Comparison of ENCODE assay signal across 8 cellular contexts in genomic region chr1:33472349-33472980, GRCh38. TPM values are rescaled to one million over a fixed set of nuclear protein-coding genes. Genes with fewer than 3 reads are reported as not detected.
DNase-seq lines count a peak whose midpoint lies in the region; ATAC-seq lines count a peak whose summit lies in the region.

ZSCAN20 (plus strand) TSS chr1:33472645; CDS start chr1:33479289, 6,644 bp downstream.

- peak within 1 kb of the TSS in 1 of 2 experiments; percentile 54 for H3K18ac ChIP-seq in mesenchymal stem cell (ENCODE audit: low read depth in 1 of 2, low read length in 2 of 2)

- 2% methylated on average over 37 of the region's 37 CpGs for WGBS in mesenchymal stem cell

- no peak within 1 kb of the TSS for H2BK12ac ChIP-seq in mesenchymal stem cell (ENCODE audit: low read length in 2 of 2)

- peaks cover 4% of the 10 kb centered on the region for H3K4me1 ChIP-seq in endocrine pancreas (ENCODE audit: control insufficient read depth, insufficient read depth, low read length)
- H3K4me1 ChIP-seq in mesenchymal stem cell (ENCODE audit: control insufficient read depth, insufficient read depth, low read depth, low read length) = peaks cover 15% of the 10 kb centered on the region

- H4K8ac ChIP-seq in mesenchymal stem cell (ENCODE audit: low read length) = peak within 1 kb of the TSS; percentile 91

- peak within 1 kb of the TSS; percentile 42 to 81 for H3K4ac ChIP-seq in mesenchymal stem cell (ENCODE audit: low read depth in 1 of 2, low read length in 2 of 2)

- peak within 1 kb of the TSS in 1 of 2 experiments; percentile 19 for H3K14ac ChIP-seq in mesenchymal stem cell (ENCODE audit: low read length in 2 of 2)

- H2AFZ ChIP-seq in mesenchymal stem cell (ENCODE audit: low read depth, low read length) = peak within 1 kb of the TSS; percentile 66

- H3K79me1 ChIP-seq in mesenchymal stem cell (replicated peaks; ENCODE audit: low read length, poor library complexity, severe bottlenecking) = peaks cover 24% of the 10 kb centered on the region

- H3K27ac ChIP-seq in mesenchymal stem cell (ENCODE audit: low read length, poor library complexity, severe bottlenecking) = peak within 1 kb of the TSS; percentile 9

- H2BK5ac ChIP-seq in mesenchymal stem cell (ENCODE audit: low read depth, low read length, poor library complexity, severe bottlenecking) = no peak within 1 kb of the TSS

- H2AK5ac ChIP-seq in mesenchymal stem cell (ENCODE audit: low read length, severe bottlenecking) = no peak within 1 kb of the TSS

- DNase-seq in COLO829 (ENCODE audit: low spot score) (peak; percentile 97), HT1080 (ENCODE audit: low read depth) (peak; percentile 100), NOMO-1 treated with DMSO at 0.1 percent for 48 hours (lab: John Stamatoyannopoulos, UW; ENCODE audit: unreplicated experiment) (peak; percentile 97), mesenchymal stem cell (peak; percentile 99)
- DNase-seq in activated CD8-positive, alpha-beta memory T cell treated with anti-CD3 and anti-CD28 coated beads, Interleukin-2, amount 10 ng/mL, durations not matched to agents 7 days and 5 days = peak; percentile 93
- peak; percentile 82 for DNase-seq in stimulated activated CD8-positive, alpha-beta memory T cell treated with anti-CD3 and anti-CD28 coated beads, Interleukin-12 subunit alpha, Interleukin-12 subunit beta, amount 100 ng/mL, for 24 hours (ENCODE audit: extremely low read depth)

- ATAC-seq in GM21367 (IDR thresholded peaks at IDR 0.05; ENCODE audit: unreplicated experiment) = peak; percentile 91
- peak; percentile 98 for ATAC-seq in activated CD8-positive, alpha-beta memory T cell treated with anti-CD3 and anti-CD28 coated beads, Interleukin-2, amount 10 ng/mL, durations not matched to agents 7 days and 5 days

- H3K36me3 ChIP-seq in endocrine pancreas (ENCODE audit: control insufficient read depth, insufficient read depth, low read length) (no peaks in the 10 kb centered on the region), mesenchymal stem cell (ENCODE audit: control insufficient read depth in 1 of 2, insufficient read depth in 2 of 2, low read depth in 1 of 2, low read length in 2 of 2) (no peaks in the 10 kb centered on the region)

- H2BK15ac ChIP-seq in mesenchymal stem cell (ENCODE audit: low read depth, poor library complexity, severe bottlenecking) = no peak within 1 kb of the TSS

- H3K27me3 Mint-ChIP-seq in activated CD8-positive, alpha-beta memory T cell treated with anti-CD3 and anti-CD28 coated beads, Interleukin-2, amount 10 ng/mL, durations not matched to agents 7 days and 5 days = no peaks in the 10 kb centered on the region

- peak within 1 kb of the TSS; percentile 60 for H3K4me2 ChIP-seq in mesenchymal stem cell (ENCODE audit: low read length, poor library complexity, severe bottlenecking)

- H4K91ac ChIP-seq in mesenchymal stem cell (ENCODE audit: low read length) = peak within 1 kb of the TSS; percentile 23

- H3K4me3 Mint-ChIP-seq in activated CD8-positive, alpha-beta memory T cell treated with anti-CD3 and anti-CD28 coated beads, Interleukin-2, amount 10 ng/mL, durations not matched to agents 7 days and 5 days = peak within 1 kb of the TSS; percentile 75

- no peak within 1 kb of the TSS for H3K23ac ChIP-seq in mesenchymal stem cell (ENCODE audit: low read length in 2 of 2)

- peaks cover 33% of the 10 kb centered on the region for H3K4me1 Mint-ChIP-seq in activated CD8-positive, alpha-beta memory T cell treated with anti-CD3 and anti-CD28 coated beads, Interleukin-2, amount 10 ng/mL, durations not matched to agents 7 days and 5 days

- H3K4me3 ChIP-seq in endocrine pancreas (ENCODE audit: control insufficient read depth, insufficient read depth, low read length) (peak within 1 kb of the TSS; percentile 66), mesenchymal stem cell (ENCODE audit: insufficient read depth in 1 of 2, low read depth in 1 of 2, low read length in 2 of 2) (peak within 1 kb of the TSS; percentile 63 to 91)

- H3K36me3 Mint-ChIP-seq in activated CD8-positive, alpha-beta memory T cell treated with anti-CD3 and anti-CD28 coated beads, Interleukin-2, amount 10 ng/mL, durations not matched to agents 7 days and 5 days = no peaks in the 10 kb centered on the region

- no peak within 1 kb of the TSS for H2BK120ac ChIP-seq in mesenchymal stem cell (ENCODE audit: low read depth, low read length)

- H3K9me3 Mint-ChIP-seq in activated CD8-positive, alpha-beta memory T cell treated with anti-CD3 and anti-CD28 coated beads, Interleukin-2, amount 10 ng/mL, durations not matched to agents 7 days and 5 days (ENCODE audit: low read depth) = no peaks in the 10 kb centered on the region

- peak within 1 kb of the TSS; percentile 72 for H3K27ac Mint-ChIP-seq in activated CD8-positive, alpha-beta memory T cell treated with anti-CD3 and anti-CD28 coated beads, Interleukin-2, amount 10 ng/mL, durations not matched to agents 7 days and 5 days

- no peaks in the 10 kb centered on the region for H3K9me3 ChIP-seq in endocrine pancreas (ENCODE audit: control insufficient read depth, low read length)
- H3K9me3 ChIP-seq in mesenchymal stem cell (ENCODE audit: control insufficient read depth, low read length) = no peaks in the 10 kb centered on the region

- H3K9ac ChIP-seq in endocrine pancreas (ENCODE audit: control insufficient read depth, insufficient read depth, low read length) = peak within 1 kb of the TSS; percentile 74
- H3K9ac ChIP-seq in mesenchymal stem cell (ENCODE audit: low read length) = peak within 1 kb of the TSS; percentile 96

- CTCF ChIA-PET in activated CD8-positive, alpha-beta memory T cell treated with anti-CD3 and anti-CD28 coated beads, Interleukin-2, amount 10 ng/mL, durations not matched to agents 7 days and 5 days (lab: Charles Lee) = interaction anchor here (0.9 to 8.5 kb wide), 6 partner anchors 7 to 345 kb away, joined by 3 to 77 read pairs (median 8); no protein-coding TSS in a partner anchor

- H3K27me3 ChIP-seq in endocrine pancreas (ENCODE audit: control insufficient read depth, insufficient read depth, low read length) (no peaks in the 10 kb centered on the region), mesenchymal stem cell (ENCODE audit: control insufficient read depth in 1 of 2, insufficient read depth in 1 of 2, low read length in 2 of 2) (no peaks in the 10 kb centered on the region)

RNA-seq across cellular contexts. Expression of gene ZSCAN20, which starts in this region (rescaled TPM):
- 3.0 and 5.8 TPM in 2 replicates for total RNA-seq in HT1080 (2014; rRNA removed; shearing (Covaris generic))
- 1.9 and 2.2 TPM in 2 replicates for polyA plus RNA-seq in HT1080 (2015; cell fraction: cytosol; rRNA removed)
- polyA plus RNA-seq in HT1080 (2015; cell fraction: nucleus; rRNA removed) = 6.1 and 7.5 TPM in 2 replicates
- 1 to 10 TPM; 3.3 to 4.0 TPM for total RNA-seq in activated CD8-positive, alpha-beta memory T cell treated with anti-CD3 and anti-CD28 coated beads, Interleukin-2, amount 10 ng/mL, durations not matched to agents 7 days and 5 days
- 1.7 TPM for polyA plus RNA-seq in mesenchymal stem cell (2013, experiment 1 of 2)
- polyA plus RNA-seq in mesenchymal stem cell (2013, experiment 2 of 2) = 1.6 TPM

Comparison
In these comparisons a context has a peak if more than half of its experiments do, and no peak if none do; other contexts are left out.
1. Peak in every context shown above with its lines: DNase-seq, ATAC-seq, H3K4me3 ChIP-seq and H3K27ac ChIP-seq.